1 cellular context compared by ENCODE assay signal in the genomic region with DNA sequence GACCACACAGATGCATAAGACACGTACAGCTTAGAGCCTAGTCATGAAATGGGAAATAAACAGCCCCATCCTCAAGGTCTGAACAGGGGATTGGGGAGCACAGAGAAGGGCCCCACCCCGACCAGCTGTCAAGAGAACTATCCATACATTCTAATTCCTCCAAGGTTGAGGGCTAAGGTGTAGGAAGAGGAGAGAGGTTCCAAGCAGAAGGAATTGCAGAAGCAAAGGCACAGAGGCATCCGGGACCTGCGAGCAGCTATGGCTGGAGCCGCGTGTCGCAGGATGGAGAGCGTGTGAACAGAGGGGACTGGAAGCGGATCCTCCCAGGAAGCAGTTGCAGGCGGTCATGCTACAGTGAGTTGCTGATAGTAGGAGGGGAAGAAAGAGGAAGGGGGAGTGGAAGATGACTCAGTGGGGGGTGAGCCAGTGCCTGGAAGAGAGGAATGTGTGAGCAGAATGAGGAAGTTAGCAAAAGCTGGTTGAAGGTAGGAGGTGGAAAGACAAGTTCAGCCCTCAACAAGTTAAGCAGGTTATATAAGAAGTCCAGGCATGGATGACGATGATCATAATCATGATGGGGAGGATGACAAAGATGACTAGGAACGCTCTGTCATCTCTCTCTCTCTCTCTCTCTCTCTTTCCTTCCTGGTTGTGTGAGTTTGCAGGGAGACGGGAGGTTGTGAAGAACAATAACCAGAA.
A peak's percentile ranks its signal among the peaks of the same experiment; 100 is the strongest.
TF ChIP-seq lines count a peak whose summit lies in the region.

No MANE protein-coding gene starts in this region.

TF ChIP-seq in K562, 482 proteins besides CTCF, POLR2A, EP300 and RAD21 (continued from another document and continues in another):
- TF ChIP-seq ZNF696 (CRISPR knock-in tag; conservative IDR thresholded peaks at IDR 0.05), result no peak
- no peak for TF ChIP-seq BCLAF1 (IDR thresholded peaks at IDR 0.05; ENCODE audit: borderline replicate concordance in 1 of 2, control insufficient read depth in 1 of 2, low read depth in 2 of 2, low read length in 1 of 2)
- TF ChIP-seq ILF3 (IDR thresholded peaks at IDR 0.05; ENCODE audit: borderline replicate concordance), result no peak
- TF ChIP-seq DPF2 (IDR thresholded peaks at IDR 0.05), result peak; percentile 99
- TF ChIP-seq TCF7L2 (IDR thresholded peaks at IDR 0.05; ENCODE audit: low read depth, low read length), result no peak
- TF ChIP-seq COPS2 (conservative IDR thresholded peaks at IDR 0.05), result no peak
- no peak for TF ChIP-seq HEY1 (CRISPR knock-in tag; IDR thresholded peaks at IDR 0.05; ENCODE audit: borderline replicate concordance)
- TF ChIP-seq KDM5B (IDR thresholded peaks at IDR 0.05; ENCODE audit: insufficient replicate concordance, low read depth, low read length), result no peak
- no peak for TF ChIP-seq ZNF408 (CRISPR knock-in tag; IDR thresholded peaks at IDR 0.05; ENCODE audit: low read depth)
- TF ChIP-seq, protein P1, sequence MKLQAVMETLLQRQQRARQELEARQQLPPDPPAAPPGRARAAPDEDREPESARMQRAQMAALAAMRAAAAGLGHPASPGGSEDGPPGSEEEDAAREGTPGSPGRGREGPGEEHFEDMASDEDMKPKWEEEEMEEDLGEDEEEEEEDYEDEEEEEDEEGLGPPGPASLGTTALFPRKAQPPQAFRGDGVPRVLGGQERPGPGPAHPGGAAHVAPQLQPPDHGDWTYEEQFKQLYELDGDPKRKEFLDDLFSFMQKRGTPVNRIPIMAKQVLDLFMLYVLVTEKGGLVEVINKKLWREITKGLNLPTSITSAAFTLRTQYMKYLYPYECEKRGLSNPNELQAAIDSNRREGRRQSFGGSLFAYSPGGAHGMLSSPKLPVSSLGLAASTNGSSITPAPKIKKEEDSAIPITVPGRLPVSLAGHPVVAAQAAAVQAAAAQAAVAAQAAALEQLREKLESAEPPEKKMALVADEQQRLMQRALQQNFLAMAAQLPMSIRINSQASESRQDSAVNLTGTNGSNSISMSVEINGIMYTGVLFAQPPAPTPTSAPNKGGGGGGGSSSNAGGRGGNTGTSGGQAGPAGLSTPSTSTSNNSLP (IDR thresholded peaks at IDR 0.05; ENCODE audit: borderline replicate concordance, low read depth, low read length), result no peak
- TF ChIP-seq PTBP1 (IDR thresholded peaks at IDR 0.05; ENCODE audit: low read depth, low read length), result no peak
- TF ChIP-seq ZBTB33 (CRISPR knock-in tag; IDR thresholded peaks at IDR 0.05), result peak; percentile 78
- TF ChIP-seq, protein P2, sequence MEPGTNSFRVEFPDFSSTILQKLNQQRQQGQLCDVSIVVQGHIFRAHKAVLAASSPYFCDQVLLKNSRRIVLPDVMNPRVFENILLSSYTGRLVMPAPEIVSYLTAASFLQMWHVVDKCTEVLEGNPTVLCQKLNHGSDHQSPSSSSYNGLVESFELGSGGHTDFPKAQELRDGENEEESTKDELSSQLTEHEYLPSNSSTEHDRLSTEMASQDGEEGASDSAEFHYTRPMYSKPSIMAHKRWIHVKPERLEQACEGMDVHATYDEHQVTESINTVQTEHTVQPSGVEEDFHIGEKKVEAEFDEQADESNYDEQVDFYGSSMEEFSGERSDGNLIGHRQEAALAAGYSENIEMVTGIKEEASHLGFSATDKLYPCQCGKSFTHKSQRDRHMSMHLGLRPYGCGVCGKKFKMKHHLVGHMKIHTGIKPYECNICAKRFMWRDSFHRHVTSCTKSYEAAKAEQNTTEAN (CRISPR knock-in tag; IDR thresholded peaks at IDR 0.05), result no peak
- TF ChIP-seq NEUROD1 (IDR thresholded peaks at IDR 0.05; ENCODE audit: borderline replicate concordance, low read depth, low read length, partially characterized antibody), result peak; percentile 62
- TF ChIP-seq ZNF12 (CRISPR knock-in tag; IDR thresholded peaks at IDR 0.05), result no peak
- TF ChIP-seq NR2C1 (IDR thresholded peaks at IDR 0.05), result peak; percentile 64; the same call in 1 of the 2 replicates
- peak; percentile 46; the same call in 1 of the 2 replicates for TF ChIP-seq NR2C1 (tag; IDR thresholded peaks at IDR 0.05)
- TF ChIP-seq CBX1 (IDR thresholded peaks at IDR 0.05; ENCODE audit: low read depth), result no peak; the same call in 1 of the 2 replicates
- TF ChIP-seq HMG20B (CRISPR knock-in tag; IDR thresholded peaks at IDR 0.05), result no peak
- peak; percentile 93 for TF ChIP-seq CREM (IDR thresholded peaks at IDR 0.05; ENCODE audit: low read depth)
- TF ChIP-seq EGR1 (conservative IDR thresholded peaks at IDR 0.05), result peak; percentile 67
- no peak for TF ChIP-seq CEBPG (CRISPR knock-in tag; IDR thresholded peaks at IDR 0.05)
- TF ChIP-seq CEBPG (tag; conservative IDR thresholded peaks at IDR 0.05 in 1 of 2, IDR thresholded peaks at IDR 0.05 in 1 of 2), result no peak
- peak; percentile 65; the same call in 1 of the 2 replicates for TF ChIP-seq ZNF668 (CRISPR knock-in tag; IDR thresholded peaks at IDR 0.05)
- TF ChIP-seq, protein P3, sequence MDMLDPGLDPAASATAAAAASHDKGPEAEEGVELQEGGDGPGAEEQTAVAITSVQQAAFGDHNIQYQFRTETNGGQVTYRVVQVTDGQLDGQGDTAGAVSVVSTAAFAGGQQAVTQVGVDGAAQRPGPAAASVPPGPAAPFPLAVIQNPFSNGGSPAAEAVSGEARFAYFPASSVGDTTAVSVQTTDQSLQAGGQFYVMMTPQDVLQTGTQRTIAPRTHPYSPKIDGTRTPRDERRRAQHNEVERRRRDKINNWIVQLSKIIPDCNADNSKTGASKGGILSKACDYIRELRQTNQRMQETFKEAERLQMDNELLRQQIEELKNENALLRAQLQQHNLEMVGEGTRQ (CRISPR knock-in tag; IDR thresholded peaks at IDR 0.05), result no peak
- TF ChIP-seq ILK (tag; IDR thresholded peaks at IDR 0.05; ENCODE audit: borderline replicate concordance, low read depth), result no peak
- TF ChIP-seq TRIM24 (IDR thresholded peaks at IDR 0.05), result peak; percentile 77 to 92
- TF ChIP-seq, protein P4, sequence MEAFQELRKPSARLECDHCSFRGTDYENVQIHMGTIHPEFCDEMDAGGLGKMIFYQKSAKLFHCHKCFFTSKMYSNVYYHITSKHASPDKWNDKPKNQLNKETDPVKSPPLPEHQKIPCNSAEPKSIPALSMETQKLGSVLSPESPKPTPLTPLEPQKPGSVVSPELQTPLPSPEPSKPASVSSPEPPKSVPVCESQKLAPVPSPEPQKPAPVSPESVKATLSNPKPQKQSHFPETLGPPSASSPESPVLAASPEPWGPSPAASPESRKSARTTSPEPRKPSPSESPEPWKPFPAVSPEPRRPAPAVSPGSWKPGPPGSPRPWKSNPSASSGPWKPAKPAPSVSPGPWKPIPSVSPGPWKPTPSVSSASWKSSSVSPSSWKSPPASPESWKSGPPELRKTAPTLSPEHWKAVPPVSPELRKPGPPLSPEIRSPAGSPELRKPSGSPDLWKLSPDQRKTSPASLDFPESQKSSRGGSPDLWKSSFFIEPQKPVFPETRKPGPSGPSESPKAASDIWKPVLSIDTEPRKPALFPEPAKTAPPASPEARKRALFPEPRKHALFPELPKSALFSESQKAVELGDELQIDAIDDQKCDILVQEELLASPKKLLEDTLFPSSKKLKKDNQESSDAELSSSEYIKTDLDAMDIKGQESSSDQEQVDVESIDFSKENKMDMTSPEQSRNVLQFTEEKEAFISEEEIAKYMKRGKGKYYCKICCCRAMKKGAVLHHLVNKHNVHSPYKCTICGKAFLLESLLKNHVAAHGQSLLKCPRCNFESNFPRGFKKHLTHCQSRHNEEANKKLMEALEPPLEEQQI (IDR thresholded peaks at IDR 0.05), result peak; percentile 71; the same call in 1 of the 2 replicates
- no peak for TF ChIP-seq XRCC5 (IDR thresholded peaks at IDR 0.05; ENCODE audit: low read depth, low read length)
- TF ChIP-seq ZNF217 (CRISPR knock-in tag; IDR thresholded peaks at IDR 0.05), result no peak
- TF ChIP-seq ZNF445 (CRISPR knock-in tag; IDR thresholded peaks at IDR 0.05; ENCODE audit: low read depth), result no peak
- TF ChIP-seq MGA (IDR thresholded peaks at IDR 0.05), result peak; percentile 98
